ENCODE assay signal across 9 cellular contexts in the genomic region with DNA sequence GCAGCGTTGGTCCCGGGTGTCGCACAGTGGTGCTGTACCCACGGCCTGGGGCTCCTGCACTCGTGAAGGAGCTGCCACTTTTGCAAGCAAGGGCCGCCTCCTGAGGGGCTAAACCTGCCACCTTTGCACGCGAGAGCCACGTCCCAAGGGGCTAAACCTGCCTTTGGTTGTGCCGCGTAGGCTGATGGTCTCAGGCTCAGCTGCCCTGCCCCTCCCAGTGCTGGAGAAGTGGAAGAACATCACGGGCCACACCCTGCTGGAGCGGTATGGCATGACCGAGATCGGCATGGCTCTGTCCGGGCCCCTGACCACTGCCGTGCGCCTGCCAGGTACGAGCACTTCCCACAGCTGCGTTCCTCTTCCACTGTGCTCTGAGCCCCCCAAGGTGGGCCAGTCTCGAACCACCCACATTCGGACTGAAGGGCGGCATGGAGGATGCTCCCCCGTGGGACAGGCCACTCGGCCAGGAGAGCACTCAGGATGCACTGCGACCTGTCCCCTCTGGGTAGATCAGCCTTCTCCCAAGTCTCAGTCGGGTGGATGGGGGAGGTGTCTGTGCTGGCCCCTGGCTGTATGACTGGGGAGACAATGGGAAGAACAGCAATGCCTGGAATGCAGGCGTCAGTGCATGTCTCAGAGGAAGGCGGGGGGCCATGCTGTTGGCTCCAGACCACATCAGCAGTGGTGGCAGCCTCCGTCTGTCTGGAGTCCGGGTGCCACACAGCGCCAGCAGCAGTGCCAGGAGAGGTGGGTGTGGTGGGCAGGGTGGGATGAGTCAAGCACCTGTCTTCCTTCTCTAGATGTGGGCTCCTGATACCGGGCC. TPM values are rescaled to one million over a fixed set of nuclear protein-coding genes. Genes with fewer than 3 reads are reported as not detected.
DNase-seq lines count a peak whose midpoint lies in the region; ATAC-seq and TF ChIP-seq lines count a peak whose summit lies in the region.
"Had no signal": no experiment of that assay in that cellular context is flagged by ENCODE, and none has a peak within 500 bp of the region (broad histone marks: within the 10 kb centered on the region; RNA-seq: fewer than 3 reads in every experiment).

No MANE protein-coding gene starts in this region.

- H3K79me2 ChIP-seq in OCI-LY3 (ENCODE audit: low read length) (peaks cover 8% of the 10 kb centered on the region), neural progenitor cell (ENCODE audit: low read depth) (no peaks in the 10 kb centered on the region)

- H3K4me2 ChIP-seq in OCI-LY3 (ENCODE audit: low read length) (peak overlapping the region; percentile 79), neural progenitor cell (peak overlapping the region; percentile 2)

- H3K4me1 Mint-ChIP-seq in chondrocyte (ENCODE audit: low read depth) (peaks cover 14% of the 10 kb centered on the region), neural progenitor cell (peaks cover 13% of the 10 kb centered on the region)

- H3K36me3 ChIP-seq in OCI-LY3 (replicated peaks; ENCODE audit: low read depth, low read length) (peaks cover 67% of the 10 kb centered on the region), neural progenitor cell (no peaks in the 10 kb centered on the region)

- H2AFZ ChIP-seq in OCI-LY3 (ENCODE audit: low read depth, low read length) = no peak overlapping the region
- no peak overlapping the region for H2AFZ ChIP-seq in neural progenitor cell (replicated peaks)

- H4K20me1 ChIP-seq in OCI-LY3 (ENCODE audit: insufficient read depth, low read length) = no peaks in the 10 kb centered on the region
- H4K20me1 ChIP-seq in neural progenitor cell (ENCODE audit: low read depth) = no peaks in the 10 kb centered on the region

- no peak overlapping the region for H3K27ac Mint-ChIP-seq in chondrocyte (ENCODE audit: unreplicated experiment)
- no peak overlapping the region for H3K27ac Mint-ChIP-seq in neural progenitor cell

- H3K27me3 ChIP-seq in OCI-LY3 (ENCODE audit: low read depth, low read length) (no peaks in the 10 kb centered on the region), neural progenitor cell (no peaks in the 10 kb centered on the region)

- H3K27ac ChIP-seq in OCI-LY3 (ENCODE audit: low read length) (peak overlapping the region; percentile 78), neural progenitor cell (no peak overlapping the region)

- H3K9me3 Mint-ChIP-seq in chondrocyte (ENCODE audit: low read depth) (no peaks in the 10 kb centered on the region), neural progenitor cell (no peaks in the 10 kb centered on the region)

- DNase-seq in Daoy (ENCODE audit: low read depth) (peak; percentile 22), chondrocyte (ENCODE audit: low spot score) (peak; percentile 80), neural progenitor cell (ENCODE audit: low spot score) (peak; percentile 76), NCI-H2029 (lab: John Stamatoyannopoulos, UW) (no peak)
- DNase-seq: cortex of kidney had no signal

- ATAC-seq in HG03139 (IDR thresholded peaks at IDR 0.05; ENCODE audit: unreplicated experiment) (no peak), GM19467 (IDR thresholded peaks at IDR 0.05; ENCODE audit: unreplicated experiment) (no peak), HG03439 (IDR thresholded peaks at IDR 0.05; ENCODE audit: unreplicated experiment) (no peak)

- H3K4me3 ChIP-seq in OCI-LY3 (ENCODE audit: low read length) = peak overlapping the region; percentile 63
- H3K4me3 ChIP-seq in neural progenitor cell = no peak overlapping the region

- H3K36me3 Mint-ChIP-seq in chondrocyte (ENCODE audit: low read depth) (peaks cover 29% of the 10 kb centered on the region), neural progenitor cell (peaks cover 19% of the 10 kb centered on the region)

- no peaks in the 10 kb centered on the region for H3F3A ChIP-seq in neural progenitor cell (ENCODE audit: low read depth)

- H3K4me1 ChIP-seq in OCI-LY3 (ENCODE audit: low read length) = peaks cover 32% of the 10 kb centered on the region
- H3K4me1 ChIP-seq in neural progenitor cell = peaks cover 6% of the 10 kb centered on the region

- H3K9ac ChIP-seq in OCI-LY3 (ENCODE audit: low read length) (peak overlapping the region; percentile 42), neural progenitor cell (no peak overlapping the region)

- H3K9me3 ChIP-seq in OCI-LY3 (ENCODE audit: insufficient read depth, low read length) (no peaks in the 10 kb centered on the region), neural progenitor cell (ENCODE audit: low read depth) (no peaks in the 10 kb centered on the region)

- TF ChIP-seq CTCF in OCI-LY3 (IDR thresholded peaks at IDR 0.05; ENCODE audit: low read depth, low read length) (no peak), chondrocyte (IDR thresholded peaks at IDR 0.05) (no peak), neural progenitor cell (IDR thresholded peaks at IDR 0.05) (no peak)

- H3K4me3 Mint-ChIP-seq in chondrocyte (ENCODE audit: unreplicated experiment) = no peak overlapping the region
- no peak overlapping the region for H3K4me3 Mint-ChIP-seq in neural progenitor cell

- H3K27me3 Mint-ChIP-seq in chondrocyte (ENCODE audit: low read depth) (no peaks in the 10 kb centered on the region), neural progenitor cell (ENCODE audit: insufficient read depth, low read depth) (peaks cover 9% of the 10 kb centered on the region)

RNA-seq across cellular contexts. Expression of gene ACSF3, which starts 20.7 kb away (rescaled TPM):
- total RNA-seq in Daoy (2014; rRNA removed; shearing (Covaris generic)) = 13.1 and 13.4 TPM in 2 replicates
- total RNA-seq in chondrocyte (19.5 to 24.4 TPM (median 20.8 TPM) in 3 replicates), neural progenitor cell (ENCODE audit: low replicate concordance) (14.5 and 25.9 TPM in 2 replicates)

RNA-seq across cellular contexts. Expression of gene CDH15, which starts 57.2 kb away (rescaled TPM):
- total RNA-seq in Daoy (2014; rRNA removed; shearing (Covaris generic)) = not detected in 2 replicates
- total RNA-seq in chondrocyte = 0.20 to 0.23 TPM in 2 of 3 replicates, not detected in the other
- not detected in 2 replicates for total RNA-seq in neural progenitor cell (ENCODE audit: low replicate concordance)
